Comparison of ENCODE assay signal across 8 cellular contexts in genomic region chr7:140479062-140479738, GRCh38. TPM values are rescaled to one million over a fixed set of nuclear protein-coding genes. Genes with fewer than 3 reads are reported as not detected.
DNase-seq lines count a peak whose midpoint lies in the region; ATAC-seq and TF ChIP-seq lines count a peak whose summit lies in the region.

Gene MKRN1 (minus strand): TSS chr7:140479505. CDS start chr7:140479344, 161 bp downstream.

- H3K9me3 Mint-ChIP-seq in WTC11, result no peaks in the 10 kb centered on the region

- ATAC-seq in GM18907 (IDR thresholded peaks at IDR 0.05; ENCODE audit: unreplicated experiment), result peak; percentile 95
- peak; percentile 93 for ATAC-seq in HG03159 (IDR thresholded peaks at IDR 0.05; ENCODE audit: unreplicated experiment)
- ATAC-seq in WTC11, result peak; percentile 94

- peaks cover 50% of the 10 kb centered on the region for H3K4me1 Mint-ChIP-seq in WTC11

- CTCF ChIA-PET in AG04449 (lab: Yijun Ruan, JAX), result interaction anchor here (0.8 to 5.0 kb wide), 6 partner anchors 9 to 174 kb away, joined by 3 to 37 read pairs (median 5); no protein-coding TSS in a partner anchor
- CTCF ChIA-PET in WTC11 (lab: Charles Lee), result interaction anchor here (1.7 kb wide), 1 partner anchor 162 kb away, joined by 5 read pairs; the partner anchor contains the start of gene DENND2A

- H3K27me3 Mint-ChIP-seq in WTC11 (ENCODE audit: low read depth), result no peaks in the 10 kb centered on the region

- no peaks in the 10 kb centered on the region for H3K36me3 Mint-ChIP-seq in WTC11

- peak within 1 kb of the TSS; percentile 100 for H3K27ac Mint-ChIP-seq in WTC11

- peak; percentile 47 for DNase-seq in AG04449 (ENCODE audit: low read depth, low spot score)
- DNase-seq in NCI-H2227 treated with DMSO at 0.1 percent for 48 hours (lab: John Stamatoyannopoulos, UW), result peak; percentile 96
- peak; percentile 98 for DNase-seq in WTC11 (ENCODE audit: low spot score)
- DNase-seq in cardiac fibroblast (ENCODE audit: low read depth in 2 of 2), result peak; percentile 91 to 94
- DNase-seq in iPS-NIHi7 (ENCODE audit: extremely low spot score), result peak; percentile 97
- DNase-seq in smooth muscle cell of the brain vasculature (ENCODE audit: low read depth, low spot score), result peak; percentile 54

- TF ChIP-seq CTCF in AG04449 (IDR thresholded peaks at IDR 0.05; ENCODE audit: insufficient read depth, low read length, missing control alignments) (no peak), WTC11 (IDR thresholded peaks at IDR 0.05) (no peak), cardiac fibroblast (IDR thresholded peaks at IDR 0.05; ENCODE audit: low read depth, low read length) (no peak)

- POLR2A ChIA-PET in AG04449 (lab: Yijun Ruan, JAX) (interaction anchor here (0.6 to 1.2 kb wide), 2 partner anchors 13 to 81 kb away, joined by 3 read pairs; partner anchors contain the start of gene SLC37A3), WTC11 (lab: Charles Lee) (interaction anchor here (0.6 kb wide), 1 partner anchor 252 kb away, joined by 3 read pairs; no protein-coding TSS in a partner anchor)

- H3K4me3 ChIP-seq in AG04449 (ENCODE audit: low read depth, low read length) (peak within 1 kb of the TSS; percentile 81), cardiac fibroblast (replicated peaks in 1 of 2; ENCODE audit: low read depth in 2 of 2, low read length in 2 of 2) (peak within 1 kb of the TSS; percentile 85 to 94)

- H3K4me3 Mint-ChIP-seq in WTC11, result peak within 1 kb of the TSS; percentile 97

TF ChIP-seq in WTC11, 78 proteins besides CTCF, POLR2A, EP300 and RAD21 (continues in another document):
- no peak for TF ChIP-seq ATF1 (CRISPR knock-in tag; IDR thresholded peaks at IDR 0.05)
- TF ChIP-seq, protein P1, sequence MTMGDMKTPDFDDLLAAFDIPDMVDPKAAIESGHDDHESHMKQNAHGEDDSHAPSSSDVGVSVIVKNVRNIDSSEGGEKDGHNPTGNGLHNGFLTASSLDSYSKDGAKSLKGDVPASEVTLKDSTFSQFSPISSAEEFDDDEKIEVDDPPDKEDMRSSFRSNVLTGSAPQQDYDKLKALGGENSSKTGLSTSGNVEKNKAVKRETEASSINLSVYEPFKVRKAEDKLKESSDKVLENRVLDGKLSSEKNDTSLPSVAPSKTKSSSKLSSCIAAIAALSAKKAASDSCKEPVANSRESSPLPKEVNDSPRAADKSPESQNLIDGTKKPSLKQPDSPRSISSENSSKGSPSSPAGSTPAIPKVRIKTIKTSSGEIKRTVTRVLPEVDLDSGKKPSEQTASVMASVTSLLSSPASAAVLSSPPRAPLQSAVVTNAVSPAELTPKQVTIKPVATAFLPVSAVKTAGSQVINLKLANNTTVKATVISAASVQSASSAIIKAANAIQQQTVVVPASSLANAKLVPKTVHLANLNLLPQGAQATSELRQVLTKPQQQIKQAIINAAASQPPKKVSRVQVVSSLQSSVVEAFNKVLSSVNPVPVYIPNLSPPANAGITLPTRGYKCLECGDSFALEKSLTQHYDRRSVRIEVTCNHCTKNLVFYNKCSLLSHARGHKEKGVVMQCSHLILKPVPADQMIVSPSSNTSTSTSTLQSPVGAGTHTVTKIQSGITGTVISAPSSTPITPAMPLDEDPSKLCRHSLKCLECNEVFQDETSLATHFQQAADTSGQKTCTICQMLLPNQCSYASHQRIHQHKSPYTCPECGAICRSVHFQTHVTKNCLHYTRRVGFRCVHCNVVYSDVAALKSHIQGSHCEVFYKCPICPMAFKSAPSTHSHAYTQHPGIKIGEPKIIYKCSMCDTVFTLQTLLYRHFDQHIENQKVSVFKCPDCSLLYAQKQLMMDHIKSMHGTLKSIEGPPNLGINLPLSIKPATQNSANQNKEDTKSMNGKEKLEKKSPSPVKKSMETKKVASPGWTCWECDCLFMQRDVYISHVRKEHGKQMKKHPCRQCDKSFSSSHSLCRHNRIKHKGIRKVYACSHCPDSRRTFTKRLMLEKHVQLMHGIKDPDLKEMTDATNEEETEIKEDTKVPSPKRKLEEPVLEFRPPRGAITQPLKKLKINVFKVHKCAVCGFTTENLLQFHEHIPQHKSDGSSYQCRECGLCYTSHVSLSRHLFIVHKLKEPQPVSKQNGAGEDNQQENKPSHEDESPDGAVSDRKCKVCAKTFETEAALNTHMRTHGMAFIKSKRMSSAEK (CRISPR knock-in tag; IDR thresholded peaks at IDR 0.05; ENCODE audit: borderline replicate concordance), result no peak
- TF ChIP-seq ZNF281 (CRISPR knock-in tag; IDR thresholded peaks at IDR 0.05), result 0 out of 2 replicates have a peak, but pooled peaks have one; percentile 29
- no peak for TF ChIP-seq GTF2I (CRISPR knock-in tag; conservative IDR thresholded peaks at IDR 0.05)
- TF ChIP-seq, protein P2, sequence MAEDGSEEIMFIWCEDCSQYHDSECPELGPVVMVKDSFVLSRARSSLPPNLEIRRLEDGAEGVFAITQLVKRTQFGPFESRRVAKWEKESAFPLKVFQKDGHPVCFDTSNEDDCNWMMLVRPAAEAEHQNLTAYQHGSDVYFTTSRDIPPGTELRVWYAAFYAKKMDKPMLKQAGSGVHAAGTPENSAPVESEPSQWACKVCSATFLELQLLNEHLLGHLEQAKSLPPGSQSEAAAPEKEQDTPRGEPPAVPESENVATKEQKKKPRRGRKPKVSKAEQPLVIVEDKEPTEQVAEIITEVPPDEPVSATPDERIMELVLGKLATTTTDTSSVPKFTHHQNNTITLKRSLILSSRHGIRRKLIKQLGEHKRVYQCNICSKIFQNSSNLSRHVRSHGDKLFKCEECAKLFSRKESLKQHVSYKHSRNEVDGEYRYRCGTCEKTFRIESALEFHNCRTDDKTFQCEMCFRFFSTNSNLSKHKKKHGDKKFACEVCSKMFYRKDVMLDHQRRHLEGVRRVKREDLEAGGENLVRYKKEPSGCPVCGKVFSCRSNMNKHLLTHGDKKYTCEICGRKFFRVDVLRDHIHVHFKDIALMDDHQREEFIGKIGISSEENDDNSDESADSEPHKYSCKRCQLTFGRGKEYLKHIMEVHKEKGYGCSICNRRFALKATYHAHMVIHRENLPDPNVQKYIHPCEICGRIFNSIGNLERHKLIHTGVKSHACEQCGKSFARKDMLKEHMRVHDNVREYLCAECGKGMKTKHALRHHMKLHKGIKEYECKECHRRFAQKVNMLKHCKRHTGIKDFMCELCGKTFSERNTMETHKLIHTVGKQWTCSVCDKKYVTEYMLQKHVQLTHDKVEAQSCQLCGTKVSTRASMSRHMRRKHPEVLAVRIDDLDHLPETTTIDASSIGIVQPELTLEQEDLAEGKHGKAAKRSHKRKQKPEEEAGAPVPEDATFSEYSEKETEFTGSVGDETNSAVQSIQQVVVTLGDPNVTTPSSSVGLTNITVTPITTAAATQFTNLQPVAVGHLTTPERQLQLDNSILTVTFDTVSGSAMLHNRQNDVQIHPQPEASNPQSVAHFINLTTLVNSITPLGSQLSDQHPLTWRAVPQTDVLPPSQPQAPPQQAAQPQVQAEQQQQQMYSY (CRISPR knock-in tag; IDR thresholded peaks at IDR 0.05), result no peak
- peak; percentile 62; the same call in 1 of the 2 replicates for TF ChIP-seq SMAD3 (CRISPR knock-in tag; IDR thresholded peaks at IDR 0.05; ENCODE audit: borderline replicate concordance)
- peak; percentile 88; the same call in 1 of the 2 replicates for TF ChIP-seq FOXP1 (CRISPR knock-in tag; IDR thresholded peaks at IDR 0.05; ENCODE audit: borderline replicate concordance)
- no peak for TF ChIP-seq OVOL2 (CRISPR knock-in tag; IDR thresholded peaks at IDR 0.05; ENCODE audit: borderline replicate concordance)
- TF ChIP-seq ATF6 (CRISPR knock-in tag; IDR thresholded peaks at IDR 0.05), result no peak
- TF ChIP-seq, protein P3, sequence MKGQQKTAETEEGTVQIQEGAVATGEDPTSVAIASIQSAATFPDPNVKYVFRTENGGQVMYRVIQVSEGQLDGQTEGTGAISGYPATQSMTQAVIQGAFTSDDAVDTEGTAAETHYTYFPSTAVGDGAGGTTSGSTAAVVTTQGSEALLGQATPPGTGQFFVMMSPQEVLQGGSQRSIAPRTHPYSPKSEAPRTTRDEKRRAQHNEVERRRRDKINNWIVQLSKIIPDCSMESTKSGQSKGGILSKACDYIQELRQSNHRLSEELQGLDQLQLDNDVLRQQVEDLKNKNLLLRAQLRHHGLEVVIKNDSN (CRISPR knock-in tag; IDR thresholded peaks at IDR 0.05), result peak; percentile 48; the same call in 1 of the 2 replicates
- TF ChIP-seq ZNF232 (CRISPR knock-in tag; IDR thresholded peaks at IDR 0.05), result peak; percentile 91

RNA-seq across cellular contexts. Expression of gene MKRN1, which starts in this region (rescaled TPM):
- 106 to 121 TPM (median 106 TPM) in 3 replicates for total RNA-seq in WTC11 (2021)

Comparison
In these comparisons a context has a peak if more than half of its experiments do, and no peak if none do; other contexts are left out.
1. Peak in every context shown above with its lines: DNase-seq, ATAC-seq and H3K4me3 ChIP-seq.
2. DNase-seq: peak in every context shown above with its lines; median percentile 98 in WTC11; 97 in iPS-NIHi7; 96 in NCI-H2227 treated with DMSO at 0.1 percent for 48 hours; 92 in cardiac fibroblast; 54 in smooth muscle cell of the brain vasculature; 47 in AG04449.